10 cellular contexts compared by ENCODE assay signal in the genomic region with DNA sequence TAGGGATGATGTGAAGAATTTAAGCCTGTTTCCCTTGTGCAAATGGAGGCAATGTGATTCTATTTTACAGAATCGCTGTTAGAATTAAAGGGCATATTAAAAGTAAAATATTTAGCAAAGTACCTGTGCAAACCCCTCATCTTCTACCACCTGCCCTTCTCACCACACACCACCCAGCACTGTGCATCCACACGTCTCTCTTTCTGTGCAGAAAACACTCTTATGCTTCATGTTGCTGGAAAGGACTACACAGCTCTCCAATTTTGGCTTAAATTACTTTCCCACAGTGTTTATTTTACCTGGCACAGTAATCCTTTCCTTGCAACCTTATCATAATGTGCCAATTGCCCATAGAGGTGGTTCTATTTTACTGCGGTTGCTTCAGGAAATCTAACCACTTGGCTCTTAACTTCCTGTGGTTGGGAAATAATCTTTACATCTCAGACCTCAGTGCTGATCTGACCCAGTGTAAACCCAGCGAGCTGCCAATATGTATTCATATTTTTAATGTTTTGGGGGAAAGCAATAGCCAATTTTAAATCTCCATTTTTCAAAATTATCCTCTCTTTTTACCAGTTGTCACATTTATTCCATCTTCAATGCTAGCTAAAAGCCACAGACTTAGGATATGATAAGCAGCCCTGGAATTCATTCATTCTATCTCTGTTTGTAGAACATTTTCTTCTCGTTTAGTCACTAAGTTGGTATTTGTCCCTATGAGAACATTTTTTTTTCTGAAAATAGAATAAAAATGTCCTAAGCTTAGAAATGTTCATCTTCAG.
DNase-seq lines count a peak whose midpoint lies in the region; ATAC-seq and TF ChIP-seq lines count a peak whose summit lies in the region.
"Had no signal": no experiment of that assay in that cellular context is flagged by ENCODE, and none has a peak within 500 bp of the region (broad histone marks: within the 10 kb centered on the region; RNA-seq: fewer than 3 reads in every experiment).

No MANE protein-coding gene starts in this region.

- DNase-seq in AML-193 (lab: John Stamatoyannopoulos, UW) = peak; percentile 17 to 31
- DNase-seq in HS-5 (ENCODE audit: low read depth) = peak; percentile 48
- DNase-seq in amniotic stem cell (lab: John Stamatoyannopoulos, UW) = peak; percentile 42
- DNase-seq in kidney glomerular epithelial cell (lab: John Stamatoyannopoulos, UW) = peak; percentile 16
- no peak for DNase-seq in hippocampal formation (lab: John Stamatoyannopoulos, UW)
- DNase-seq in type B pancreatic cell (ENCODE audit: extremely low spot score, unreplicated experiment) = no peak
- no peak for DNase-seq in NCI-H2081 treated with DMSO at 0.1 percent for 48 hours (lab: John Stamatoyannopoulos, UW)
- DNase-seq: activated naive CD4-positive, alpha-beta T cell treated with anti-CD3 and anti-CD28 coated beads for 36 hours; NCI-H1694 had no signal

- ATAC-seq in HG02885 (IDR thresholded peaks at IDR 0.05; ENCODE audit: poor library complexity, unreplicated experiment) = no peak

- H3K36me3 Mint-ChIP-seq in type B pancreatic cell = no peaks in the 10 kb centered on the region

- peaks cover 4% of the 10 kb centered on the region for H3K27me3 Mint-ChIP-seq in type B pancreatic cell

- no peaks in the 10 kb centered on the region for H3K4me1 Mint-ChIP-seq in type B pancreatic cell (ENCODE audit: unreplicated experiment)

- TF ChIP-seq CTCF in type B pancreatic cell (conservative IDR thresholded peaks at IDR 0.05) = no peak

- H3K4me3 Mint-ChIP-seq in type B pancreatic cell = no peak overlapping the region
- H3K4me3 Mint-ChIP-seq: activated naive CD4-positive, alpha-beta T cell treated with anti-CD3 and anti-CD28 coated beads for 36 hours had no signal

- H3K9me3 Mint-ChIP-seq in type B pancreatic cell = no peaks in the 10 kb centered on the region
- H3K9me3 Mint-ChIP-seq: activated naive CD4-positive, alpha-beta T cell treated with anti-CD3 and anti-CD28 coated beads for 36 hours had no signal

- H3K27ac Mint-ChIP-seq in type B pancreatic cell = no peak overlapping the region
- H3K27ac Mint-ChIP-seq: activated naive CD4-positive, alpha-beta T cell treated with anti-CD3 and anti-CD28 coated beads for 36 hours had no signal

Comparison
In these comparisons a context has a peak if more than half of its experiments do, and no peak if none do; other contexts are left out.
1. DNase-seq: peak in AML-193 (2 of 2), HS-5 (single experiment), amniotic stem cell (single experiment) and kidney glomerular epithelial cell (single experiment); none in hippocampal formation (0 of 2), type B pancreatic cell (single experiment) and NCI-H2081 treated with DMSO at 0.1 percent for 48 hours (single experiment).